ENCODE assay signal across 10 cellular contexts in genomic region chr6:7673063-7673536, GRCh38. TPM values are rescaled to one million over a fixed set of nuclear protein-coding genes. Genes with fewer than 3 reads are reported as not detected.
A peak's percentile ranks its signal among the peaks of the same experiment; 100 is the strongest.
DNase-seq lines count a peak whose midpoint lies in the region; ATAC-seq and TF ChIP-seq lines count a peak whose summit lies in the region.
"Had no signal": no experiment of that assay in that cellular context is flagged by ENCODE, and none has a peak within 500 bp of the region (broad histone marks: within the 10 kb centered on the region; RNA-seq: fewer than 3 reads in every experiment).

No MANE protein-coding gene starts in this region.

- H3K27ac ChIP-seq in endodermal cell (ENCODE audit: low read depth, low read length) (no peak overlapping the region), mesenchymal stem cell (ENCODE audit: low read length, poor library complexity, severe bottlenecking) (no peak overlapping the region)
- H3K27ac ChIP-seq: HL-60 had no signal

- no peak overlapping the region for H3K14ac ChIP-seq in mesenchymal stem cell (ENCODE audit: low read length in 2 of 2)

- WGBS in endodermal cell (ENCODE audit: insufficient coverage in 1 of 2, insufficient read length in 1 of 2), 2 experiments = 12 to 18% methylated on average over 8 to 16 of the region's 16 CpGs
- WGBS in mesenchymal stem cell = 27% methylated on average over 14 of the region's 16 CpGs

- no peak overlapping the region for H2BK15ac ChIP-seq in mesenchymal stem cell (ENCODE audit: low read depth, poor library complexity, severe bottlenecking)

- no peaks in the 10 kb centered on the region for H3K36me3 ChIP-seq in endodermal cell (ENCODE audit: control insufficient read depth, insufficient read depth, low read length)
- no peaks in the 10 kb centered on the region for H3K36me3 ChIP-seq in mesenchymal stem cell (ENCODE audit: control insufficient read depth in 1 of 2, insufficient read depth in 2 of 2, low read depth in 1 of 2, low read length in 2 of 2)

- TF ChIP-seq CTCF in endodermal cell (conservative IDR thresholded peaks at IDR 0.05) = peak; percentile 70

- DNase-seq in A172 (ENCODE audit: low spot score) (peak; percentile 61), M059J (ENCODE audit: low read depth) (peak; percentile 43), endodermal cell (peak; percentile 89), mesenchymal stem cell (no peak), activated gamma-delta T cell treated with Interleukin-2 at 50 U/mL for 16 hours (no peak)
- DNase-seq in activated effector memory CD4-positive, alpha-beta T cell treated with anti-CD3 and anti-CD28 coated beads, Interleukin-2, amount 50 U/mL, for 16 hours = no peak
- DNase-seq: naive B cell had no signal

- H3K27me3 Mint-ChIP-seq in endodermal cell (ENCODE audit: insufficient read depth) = peaks cover 31% of the 10 kb centered on the region

- no peaks in the 10 kb centered on the region for H3K9me3 Mint-ChIP-seq in endodermal cell
- H3K9me3 Mint-ChIP-seq: naive B cell had no signal

- no peak overlapping the region for H3K27ac Mint-ChIP-seq in endodermal cell
- H3K27ac Mint-ChIP-seq: naive B cell had no signal

- H3K4me3 Mint-ChIP-seq in endodermal cell = peak overlapping the region; percentile 38
- H3K4me3 Mint-ChIP-seq: naive B cell had no signal

- H2BK5ac ChIP-seq in mesenchymal stem cell (ENCODE audit: low read depth, low read length, poor library complexity, severe bottlenecking) = no peak overlapping the region

- H3K4ac ChIP-seq in mesenchymal stem cell (ENCODE audit: low read depth in 1 of 2, low read length in 2 of 2) = no peak overlapping the region

- H4K91ac ChIP-seq in mesenchymal stem cell (ENCODE audit: low read length) = no peak overlapping the region

- no peak overlapping the region for H3K23ac ChIP-seq in mesenchymal stem cell (ENCODE audit: low read length in 2 of 2)

- peaks cover 32% of the 10 kb centered on the region for H3K27me3 ChIP-seq in endodermal cell (ENCODE audit: control insufficient read depth, insufficient read depth, low read length, poor library complexity, severe bottlenecking)
- peaks cover 0 to 15% of the 10 kb centered on the region in 2 experiments for H3K27me3 ChIP-seq in mesenchymal stem cell (ENCODE audit: control insufficient read depth in 1 of 2, insufficient read depth in 1 of 2, low read length in 2 of 2)

- no peak overlapping the region for H2AFZ ChIP-seq in mesenchymal stem cell (ENCODE audit: low read depth, low read length)

- no peak overlapping the region for H4K8ac ChIP-seq in mesenchymal stem cell (ENCODE audit: low read length)

- H3K4me2 ChIP-seq in mesenchymal stem cell (ENCODE audit: low read length, poor library complexity, severe bottlenecking) = peak overlapping the region; percentile 45

- no peaks in the 10 kb centered on the region for H3K9me3 ChIP-seq in endodermal cell (ENCODE audit: control insufficient read depth, low read length)
- H3K9me3 ChIP-seq in mesenchymal stem cell (ENCODE audit: control insufficient read depth, low read length) = no peaks in the 10 kb centered on the region

- H3K4me1 ChIP-seq in endodermal cell (ENCODE audit: control insufficient read depth, insufficient read depth, low read length) (peaks cover 4% of the 10 kb centered on the region), mesenchymal stem cell (ENCODE audit: control insufficient read depth, insufficient read depth, low read depth, low read length) (peaks cover 6% of the 10 kb centered on the region)

- no peak overlapping the region for H3K18ac ChIP-seq in mesenchymal stem cell (ENCODE audit: low read depth in 1 of 2, low read length in 2 of 2)

- H2BK120ac ChIP-seq in mesenchymal stem cell (ENCODE audit: low read depth, low read length) = no peak overlapping the region

- no peak overlapping the region for H3K9ac ChIP-seq in endodermal cell (ENCODE audit: extremely low read depth, low read length, poor library complexity, severe bottlenecking)
- peak overlapping the region; percentile 84 for H3K9ac ChIP-seq in mesenchymal stem cell (ENCODE audit: low read length)

- ATAC-seq in HG02798 (IDR thresholded peaks at IDR 0.05; ENCODE audit: poor library complexity, unreplicated experiment) (no peak), HG03460 (IDR thresholded peaks at IDR 0.05; ENCODE audit: unreplicated experiment) (no peak)

- no peaks in the 10 kb centered on the region for H3K36me3 Mint-ChIP-seq in endodermal cell (ENCODE audit: low read depth)
- H3K36me3 Mint-ChIP-seq: naive B cell had no signal

- H2BK12ac ChIP-seq in mesenchymal stem cell (ENCODE audit: low read length in 2 of 2) = no peak overlapping the region

- H3K4me1 Mint-ChIP-seq in endodermal cell = peaks cover 25% of the 10 kb centered on the region
- H3K4me1 Mint-ChIP-seq: naive B cell had no signal

- H3K4me3 ChIP-seq in endodermal cell (ENCODE audit: low read length) (peak overlapping the region; percentile 5), mesenchymal stem cell (ENCODE audit: insufficient read depth in 1 of 2, low read depth in 1 of 2, low read length in 2 of 2) (peak overlapping the region in 1 of 2 experiments; percentile 73)

- no peak overlapping the region for H2AK5ac ChIP-seq in mesenchymal stem cell (ENCODE audit: low read length, severe bottlenecking)

- H3K79me1 ChIP-seq in mesenchymal stem cell (replicated peaks; ENCODE audit: low read length, poor library complexity, severe bottlenecking) = no peaks in the 10 kb centered on the region

RNA-seq across cellular contexts. Expression of gene BMP6, which starts 52.8 kb away (rescaled TPM):
- total RNA-seq in A172 (2014; rRNA removed; shearing (Covaris generic)) = 0.07 and 0.22 TPM in 2 replicates
- total RNA-seq in M059J (2014; rRNA removed; shearing (Covaris generic)) = not detected in 2 replicates
- under 1 TPM; 0.62 to 0.71 TPM for total RNA-seq in endodermal cell
- 5.8 TPM for polyA plus RNA-seq in endodermal cell (2013, experiment 1 of 2)
- polyA plus RNA-seq in endodermal cell (2013, experiment 2 of 2) = 6.0 TPM
- 0.46 TPM for polyA plus RNA-seq in mesenchymal stem cell (2013, experiment 1 of 2)
- polyA plus RNA-seq in mesenchymal stem cell (2013, experiment 2 of 2) = 0.42 TPM

Comparison
In these comparisons a context has a peak if more than half of its experiments do, and no peak if none do; other contexts are left out.
1. DNase-seq: peak in A172 (single experiment), M059J (single experiment) and endodermal cell (single experiment); none in mesenchymal stem cell (single experiment), activated gamma-delta T cell treated with Interleukin-2 at 50 U/mL for 16 hours (single experiment) and activated effector memory CD4-positive, alpha-beta T cell treated with anti-CD3 and anti-CD28 coated beads, Interleukin-2, amount 50 U/mL, for 16 hours (single experiment).